ENCODE assay signal across 1 cellular context in genomic region chr10:19133992-19134391, GRCh38.
TF ChIP-seq lines count a peak whose summit lies in the region.

No MANE protein-coding gene starts in this region.

TF ChIP-seq in WTC11, 78 proteins besides CTCF, POLR2A, EP300 and RAD21 (continued from another document):
- TF ChIP-seq MAX (CRISPR knock-in tag; IDR thresholded peaks at IDR 0.05): no peak
- no peak for TF ChIP-seq ARID4B (CRISPR knock-in tag; IDR thresholded peaks at IDR 0.05; ENCODE audit: borderline replicate concordance)
- no peak for TF ChIP-seq MLX (CRISPR knock-in tag; IDR thresholded peaks at IDR 0.05)
- TF ChIP-seq RELA (CRISPR knock-in tag; IDR thresholded peaks at IDR 0.05; ENCODE audit: borderline replicate concordance): no peak
- no peak for TF ChIP-seq ELF4 (CRISPR knock-in tag; IDR thresholded peaks at IDR 0.05; ENCODE audit: low read depth)
- no peak for TF ChIP-seq ZNF263 (CRISPR knock-in tag; IDR thresholded peaks at IDR 0.05; ENCODE audit: low read depth)
- no peak for TF ChIP-seq FOXJ3 (CRISPR knock-in tag; IDR thresholded peaks at IDR 0.05; ENCODE audit: borderline replicate concordance)
- no peak for TF ChIP-seq ATF1 (CRISPR knock-in tag; IDR thresholded peaks at IDR 0.05)
- no peak for TF ChIP-seq CDX4 (CRISPR knock-in tag; IDR thresholded peaks at IDR 0.05; ENCODE audit: borderline replicate concordance)
- no peak for TF ChIP-seq ZNF416 (CRISPR knock-in tag; IDR thresholded peaks at IDR 0.05)
- no peak for TF ChIP-seq AR (CRISPR knock-in tag; IDR thresholded peaks at IDR 0.05)
- TF ChIP-seq ZBTB21 (CRISPR knock-in tag; IDR thresholded peaks at IDR 0.05; ENCODE audit: borderline replicate concordance): no peak
- TF ChIP-seq ZNF671 (CRISPR knock-in tag; IDR thresholded peaks at IDR 0.05): no peak
